Comparison of ENCODE assay signal across 11 cellular contexts in the genomic region with DNA sequence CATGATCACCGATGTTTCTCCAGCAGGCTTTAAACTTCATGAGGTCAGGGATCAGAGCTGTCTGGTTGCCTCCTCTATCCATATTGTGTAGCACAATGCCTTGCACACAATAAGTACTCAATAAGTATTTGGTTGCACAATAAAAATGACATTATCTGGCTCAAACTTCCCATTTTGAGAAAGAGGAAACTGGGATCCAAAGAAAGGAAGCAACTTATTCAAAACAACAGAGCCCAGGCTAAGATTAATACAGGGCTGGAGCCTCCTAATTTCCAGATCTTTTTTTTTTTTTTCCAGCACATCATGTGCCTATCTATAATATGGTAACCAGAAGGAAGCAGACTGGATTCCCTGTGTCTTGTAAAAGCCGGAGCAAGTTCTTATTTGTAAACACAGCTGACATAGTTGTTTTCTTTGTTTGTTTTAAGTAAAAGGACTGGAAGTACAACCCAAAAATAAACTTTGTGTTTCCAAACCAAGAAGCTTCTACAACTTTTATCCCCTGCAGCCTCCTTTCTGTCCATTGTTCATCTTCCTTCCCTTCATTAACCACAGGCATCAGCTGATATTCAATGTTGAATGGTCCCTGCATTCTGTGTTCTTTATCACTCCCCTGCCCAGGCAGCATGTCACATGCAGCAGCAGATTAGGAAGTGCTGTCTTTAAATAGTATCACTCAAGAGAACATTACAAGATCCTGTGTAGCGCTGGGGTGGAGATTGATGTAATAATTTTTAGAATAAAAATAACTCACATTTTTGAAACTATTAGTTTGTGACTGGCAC.
DNase-seq lines count a peak whose midpoint lies in the region; ATAC-seq and TF ChIP-seq lines count a peak whose summit lies in the region.
"Had no signal": no experiment of that assay in that cellular context is flagged by ENCODE, and none has a peak within 500 bp of the region (broad histone marks: within the 10 kb centered on the region; RNA-seq: fewer than 3 reads in every experiment).

No MANE protein-coding gene starts in this region.

- DNase-seq in cardiac muscle cell (ENCODE audit: low read depth in 1 of 2, low spot score in 1 of 2) (peak; percentile 59 to 60), DMS79 treated with DMSO at 0.1 percent for 48 hours (lab: John Stamatoyannopoulos, UW) (no peak), ovary (no peak)
- no peak for DNase-seq in activated CD8-positive, alpha-beta T cell treated with anti-CD3 and anti-CD28 coated beads, Interleukin-2, amount 10 ng/mL, durations not matched to agents 7 days and 5 days
- DNase-seq in naive thymus-derived CD8-positive, alpha-beta T cell = no peak
- DNase-seq: NCI-H2227 treated with DMSO at 0.1 percent for 48 hours, occipital lobe had no signal

- no peaks in the 10 kb centered on the region for H3K27me3 Mint-ChIP-seq in activated CD8-positive, alpha-beta T cell treated with anti-CD3 and anti-CD28 coated beads, Interleukin-2, amount 10 ng/mL, durations not matched to agents 7 days and 5 days (ENCODE audit: low read depth)
- no peaks in the 10 kb centered on the region for H3K27me3 Mint-ChIP-seq in naive thymus-derived CD8-positive, alpha-beta T cell

- peak overlapping the region in 2 of 10 experiments; percentile 5 to 10; a peak in 2 of 20 replicates for H3K4me3 ChIP-seq in BLaER1 treated with 17β-estradiol and CSF1 and Interleukin-3, amounts not matched to agents 10 nM and 100 nM
- no peak overlapping the region for H3K4me3 ChIP-seq in cardiac muscle cell
- no peak overlapping the region for H3K4me3 ChIP-seq in parathyroid adenoma (ENCODE audit: low read depth, low read length)
- H3K4me3 ChIP-seq in ovary = no peak overlapping the region
- H3K4me3 ChIP-seq: SK-N-MC had no signal

- H4K20me1 ChIP-seq in BLaER1 treated with 17β-estradiol and CSF1 and Interleukin-3, amounts not matched to agents 10 nM and 100 nM = no peaks in the 10 kb centered on the region

- no peaks in the 10 kb centered on the region for H3K79me2 ChIP-seq in parathyroid adenoma

- peaks cover 3% of the 10 kb centered on the region for H3K36me3 Mint-ChIP-seq in activated CD8-positive, alpha-beta T cell treated with anti-CD3 and anti-CD28 coated beads, Interleukin-2, amount 10 ng/mL, durations not matched to agents 7 days and 5 days (ENCODE audit: low read depth)
- H3K36me3 Mint-ChIP-seq in naive thymus-derived CD8-positive, alpha-beta T cell = peaks cover 0 to 6% (median 0%) of the 10 kb centered on the region in 3 donors

- intact Hi-C loops in ovary (cut with DNase I) = no loop called here

- H3K4me1 ChIP-seq in BLaER1 treated with 17β-estradiol and CSF1 and Interleukin-3, amounts not matched to agents 10 nM and 100 nM = peaks cover 12 to 85% (median 29%) of the 10 kb centered on the region in 10 experiments
- H3K4me1 ChIP-seq in cardiac muscle cell (ENCODE audit: low read depth) (peaks cover 33% of the 10 kb centered on the region), parathyroid adenoma (peaks cover 2% of the 10 kb centered on the region), ovary (ENCODE audit: insufficient read depth) (peaks cover 6% of the 10 kb centered on the region)

- no peaks in the 10 kb centered on the region for H3K36me3 ChIP-seq in BLaER1 treated with 17β-estradiol and CSF1 and Interleukin-3, amounts not matched to agents 10 nM and 100 nM
- H3K36me3 ChIP-seq in cardiac muscle cell (no peaks in the 10 kb centered on the region), parathyroid adenoma (ENCODE audit: control insufficient read depth, insufficient read depth, low read length) (no peaks in the 10 kb centered on the region), ovary (no peaks in the 10 kb centered on the region)

- TF ChIP-seq CTCF in VCaP (conservative IDR thresholded peaks at IDR 0.05) (no peak), cardiac muscle cell (IDR thresholded peaks at IDR 0.05; ENCODE audit: low read depth, low read length) (no peak), parathyroid adenoma (IDR thresholded peaks at IDR 0.05) (no peak), ovary (IDR thresholded peaks at IDR 0.05) (no peak)

- TF ChIP-seq POLR2A in ovary (IDR thresholded peaks at IDR 0.05) = no peak

- WGBS in ovary, 3 donors = 47 to 52% (median 48%) methylated on average over 3 of the region's 3 CpGs

- no peak for TF ChIP-seq EP300 in ovary (IDR thresholded peaks at IDR 0.05)

- H2AFZ ChIP-seq in parathyroid adenoma = no peak overlapping the region

- peak overlapping the region in 10 of 11 experiments; percentile 2 to 76 (median 69); a peak in 14 of 22 replicates for H3K9ac ChIP-seq in BLaER1 treated with 17β-estradiol and CSF1 and Interleukin-3, amounts not matched to agents 10 nM and 100 nM
- no peak overlapping the region for H3K9ac ChIP-seq in parathyroid adenoma

- peak overlapping the region in 10 of 11 experiments; percentile 15 to 90 (median 83); a peak in 19 of 22 replicates for H3K27ac ChIP-seq in BLaER1 treated with 17β-estradiol and CSF1 and Interleukin-3, amounts not matched to agents 10 nM and 100 nM
- peak overlapping the region; percentile 63 for H3K27ac ChIP-seq in VCaP
- H3K27ac ChIP-seq in cardiac muscle cell = peak overlapping the region; percentile 41
- H3K27ac ChIP-seq in parathyroid adenoma = peak overlapping the region; percentile 47
- no peak overlapping the region for H3K27ac ChIP-seq in ovary
- H3K27ac ChIP-seq: SK-N-MC had no signal

- POLR2A ChIA-PET in activated CD8-positive, alpha-beta T cell treated with anti-CD3 and anti-CD28 coated beads, Interleukin-2, amount 10 ng/mL, durations not matched to agents 7 days and 5 days (lab: Charles Lee) = interaction anchor here (0.7 kb wide), 1 partner anchor 8 kb away, joined by 3 read pairs; no protein-coding TSS in a partner anchor
- POLR2A ChIA-PET in naive thymus-derived CD8-positive, alpha-beta T cell (lab: Charles Lee) = interaction anchor here (0.7 kb wide), 1 partner anchor 72 kb away, joined by 3 read pairs; no protein-coding TSS in a partner anchor

- no peak overlapping the region for H3K27ac Mint-ChIP-seq in activated CD8-positive, alpha-beta T cell treated with anti-CD3 and anti-CD28 coated beads, Interleukin-2, amount 10 ng/mL, durations not matched to agents 7 days and 5 days
- no peak overlapping the region for H3K27ac Mint-ChIP-seq in naive thymus-derived CD8-positive, alpha-beta T cell

- peaks cover 4% of the 10 kb centered on the region for H3K9me3 Mint-ChIP-seq in activated CD8-positive, alpha-beta T cell treated with anti-CD3 and anti-CD28 coated beads, Interleukin-2, amount 10 ng/mL, durations not matched to agents 7 days and 5 days (ENCODE audit: insufficient read depth)
- H3K9me3 Mint-ChIP-seq in naive thymus-derived CD8-positive, alpha-beta T cell = no peaks in the 10 kb centered on the region

- peaks cover 4% of the 10 kb centered on the region for H3K4me1 Mint-ChIP-seq in activated CD8-positive, alpha-beta T cell treated with anti-CD3 and anti-CD28 coated beads, Interleukin-2, amount 10 ng/mL, durations not matched to agents 7 days and 5 days (ENCODE audit: low read depth)
- peaks cover 0 to 2% (median 0%) of the 10 kb centered on the region in 4 donors for H3K4me1 Mint-ChIP-seq in naive thymus-derived CD8-positive, alpha-beta T cell

- no peaks in the 10 kb centered on the region for H3K9me3 ChIP-seq in BLaER1 treated with 17β-estradiol and CSF1 and Interleukin-3, amounts not matched to agents 10 nM and 100 nM (replicated peaks in 1 of 11)
- H3K9me3 ChIP-seq in cardiac muscle cell (ENCODE audit: low read depth) (no peaks in the 10 kb centered on the region), parathyroid adenoma (ENCODE audit: control insufficient read depth, low read length) (no peaks in the 10 kb centered on the region), ovary (no peaks in the 10 kb centered on the region)

- CTCF ChIA-PET in activated CD8-positive, alpha-beta T cell treated with anti-CD3 and anti-CD28 coated beads, Interleukin-2, amount 10 ng/mL, durations not matched to agents 7 days and 5 days (lab: Charles Lee) = interaction anchor here (0.7 to 0.9 kb wide), 3 partner anchors 14 to 16 kb away, joined by 3 to 4 read pairs (median 3); no protein-coding TSS in a partner anchor

- H3K4me3 Mint-ChIP-seq in activated CD8-positive, alpha-beta T cell treated with anti-CD3 and anti-CD28 coated beads, Interleukin-2, amount 10 ng/mL, durations not matched to agents 7 days and 5 days = no peak overlapping the region
- H3K4me3 Mint-ChIP-seq in naive thymus-derived CD8-positive, alpha-beta T cell = no peak overlapping the region

- peak overlapping the region; percentile 19 to 84 (median 67) for H3K4me2 ChIP-seq in BLaER1 treated with 17β-estradiol and CSF1 and Interleukin-3, amounts not matched to agents 10 nM and 100 nM
- H3K4me2 ChIP-seq in parathyroid adenoma (ENCODE audit: low read length) = no peak overlapping the region

- H3K27me3 ChIP-seq in BLaER1 treated with 17β-estradiol and CSF1 and Interleukin-3, amounts not matched to agents 10 nM and 100 nM = no peaks in the 10 kb centered on the region
- H3K27me3 ChIP-seq in cardiac muscle cell (no peaks in the 10 kb centered on the region), parathyroid adenoma (ENCODE audit: control insufficient read depth, insufficient read depth, low read length) (no peaks in the 10 kb centered on the region), ovary (no peaks in the 10 kb centered on the region)

- no peak for ATAC-seq in activated CD8-positive, alpha-beta T cell treated with anti-CD3 and anti-CD28 coated beads, Interleukin-2, amount 10 ng/mL, durations not matched to agents 7 days and 5 days
- ATAC-seq in naive thymus-derived CD8-positive, alpha-beta T cell = no peak

Comparison
In these comparisons a context has a peak if more than half of its experiments do, and no peak if none do; other contexts are left out.
1. H3K27ac ChIP-seq: peak in BLaER1 treated with 17β-estradiol and CSF1 and Interleukin-3, amounts not matched to agents 10 nM and 100 nM (10 of 11), VCaP (single experiment), cardiac muscle cell (single experiment) and parathyroid adenoma (single experiment); none in ovary (0 of 2).
2. DNase-seq: peak in cardiac muscle cell (2 of 2); none in activated CD8-positive, alpha-beta T cell treated with anti-CD3 and anti-CD28 coated beads, Interleukin-2, amount 10 ng/mL, durations not matched to agents 7 days and 5 days (single experiment), DMS79 treated with DMSO at 0.1 percent for 48 hours (single experiment), naive thymus-derived CD8-positive, alpha-beta T cell (0 of 10) and ovary (0 of 5).